9 cellular contexts compared by ENCODE assay signal in the genomic region with DNA sequence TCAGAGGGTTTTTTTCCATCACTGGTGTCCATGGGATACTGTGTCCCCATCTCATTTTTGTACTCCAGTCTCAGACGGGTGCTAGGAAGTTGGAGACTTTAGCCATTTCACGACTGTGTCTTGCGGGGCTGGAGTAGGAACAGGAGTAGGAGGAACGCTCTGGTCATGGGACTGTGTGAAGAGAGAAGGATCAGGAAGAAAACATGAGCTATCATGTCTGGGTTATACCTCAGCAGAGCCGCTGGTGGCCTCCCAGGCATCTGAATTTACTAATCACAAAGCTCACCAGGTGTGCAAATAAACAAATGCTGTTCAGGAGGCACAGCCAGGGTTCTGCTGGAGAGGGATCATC.
DNase-seq lines count a peak whose midpoint lies in the region; ATAC-seq, FAIRE-seq and TF ChIP-seq lines count a peak whose summit lies in the region.
"Had no signal": no experiment of that assay in that cellular context is flagged by ENCODE, and none has a peak within 500 bp of the region (broad histone marks: within the 10 kb centered on the region; RNA-seq: fewer than 3 reads in every experiment).

No MANE protein-coding gene starts in this region.

- H3K23ac ChIP-seq in trophoblast cell (ENCODE audit: low read length): no peak overlapping the region

- no peaks in the 10 kb centered on the region for H3K27me3 ChIP-seq in KMS-11 (ENCODE audit: insufficient read depth, low read depth)
- no peaks in the 10 kb centered on the region for H3K27me3 ChIP-seq in SJSA1 (replicated peaks)
- H3K27me3 ChIP-seq in keratinocyte (ENCODE audit: control insufficient read depth, extremely low read depth, insufficient read depth, low read length): no peaks in the 10 kb centered on the region
- H3K27me3 ChIP-seq in tibial artery: no peaks in the 10 kb centered on the region
- no peaks in the 10 kb centered on the region for H3K27me3 ChIP-seq in trophoblast cell (ENCODE audit: insufficient read depth, low read length)

- no peak overlapping the region for H2BK12ac ChIP-seq in trophoblast cell (ENCODE audit: low read length)

- no CpG with 5 or more reads among the region's 5 CpGs for WGBS in trophoblast cell (ENCODE audit: extremely low coverage, insufficient coverage, insufficient read length)

- no peak overlapping the region for H4K91ac ChIP-seq in trophoblast cell (ENCODE audit: low read depth, low read length)

- H3K27ac ChIP-seq in KMS-11 (peak overlapping the region; percentile 76), SJSA1 (peak overlapping the region; percentile 40), keratinocyte (ENCODE audit: control insufficient read depth, insufficient read depth, low read length) (peak overlapping the region; percentile 78), tibial artery (peak overlapping the region; percentile 88 to 91), trophoblast cell (ENCODE audit: low read depth, low read length) (no peak overlapping the region)

- TF ChIP-seq CTCF in KMS-11 (conservative IDR thresholded peaks at IDR 0.05; ENCODE audit: low read depth, low read length): no peak
- TF ChIP-seq CTCF in keratinocyte (optimal IDR thresholded peaks at IDR 0.05 in 1 of 3, IDR thresholded peaks at IDR 0.05 in 1 of 3, conservative IDR thresholded peaks at IDR 0.05 in 1 of 3; ENCODE audit: extremely low read depth in 1 of 3, insufficient read depth in 2 of 3, low read length in 3 of 3): no peak
- TF ChIP-seq CTCF in tibial artery (IDR thresholded peaks at IDR 0.05): no peak
- no peak for TF ChIP-seq CTCF in foreskin fibroblast (IDR thresholded peaks at IDR 0.05; ENCODE audit: low read depth, low read length)

- peak overlapping the region; percentile 57; the same call in 1 of the 2 replicates for H2AFZ ChIP-seq in KMS-11 (ENCODE audit: low read depth)
- H2AFZ ChIP-seq in keratinocyte (ENCODE audit: control insufficient read depth, low read length): no peak overlapping the region
- H2AFZ ChIP-seq in trophoblast cell (ENCODE audit: insufficient read depth, low read length, poor library complexity): no peak overlapping the region

- no peak overlapping the region for H2AK5ac ChIP-seq in trophoblast cell (ENCODE audit: low read length)

- no peaks in the 10 kb centered on the region for H3K79me1 ChIP-seq in trophoblast cell (ENCODE audit: low read length)

- H3K4me3 ChIP-seq in KMS-11 (IDR thresholded peaks at IDR 0.05; ENCODE audit: insufficient read depth, low read depth, low read length): no peak overlapping the region
- no peak overlapping the region for H3K4me3 ChIP-seq in SJSA1
- no peak overlapping the region for H3K4me3 ChIP-seq in keratinocyte (ENCODE audit: control insufficient read depth in 2 of 3, extremely low read depth in 1 of 3, insufficient read depth in 2 of 3, low read depth in 1 of 3, low read length in 3 of 3)
- no peak overlapping the region for H3K4me3 ChIP-seq in tibial artery
- no peak overlapping the region for H3K4me3 ChIP-seq in trophoblast cell (ENCODE audit: low read depth, low read length)
- H3K4me3 ChIP-seq in foreskin fibroblast (ENCODE audit: low read depth in 1 of 2, low read length in 2 of 2): no peak overlapping the region

- H3K79me2 ChIP-seq in KMS-11 (ENCODE audit: insufficient read depth, low read depth): peaks cover 76% of the 10 kb centered on the region
- peaks cover 92% of the 10 kb centered on the region for H3K79me2 ChIP-seq in keratinocyte (ENCODE audit: control insufficient read depth, insufficient read depth, low read length)
- no peaks in the 10 kb centered on the region for H3K79me2 ChIP-seq in trophoblast cell (ENCODE audit: control insufficient read depth, insufficient read depth, low read length, poor library complexity)

- H3K4me1 ChIP-seq in KMS-11 (ENCODE audit: low read depth, poor library complexity, severe bottlenecking): peaks cover 88% of the 10 kb centered on the region
- H3K4me1 ChIP-seq in SJSA1 (replicated peaks): peaks cover 51% of the 10 kb centered on the region
- H3K4me1 ChIP-seq in keratinocyte (ENCODE audit: control insufficient read depth, extremely low read depth, insufficient read depth, low read length): peaks cover 66% of the 10 kb centered on the region
- H3K4me1 ChIP-seq in tibial artery: peaks cover 0 to 64% (median 40%) of the 10 kb centered on the region in 4 donors
- peaks cover 2 to 4% of the 10 kb centered on the region in 2 experiments for H3K4me1 ChIP-seq in trophoblast cell (ENCODE audit: control insufficient read depth in 1 of 2, insufficient read depth in 2 of 2, low read length in 2 of 2)

- H2BK120ac ChIP-seq in trophoblast cell (ENCODE audit: insufficient read depth, low read length, poor library complexity): no peak overlapping the region

- H3K18ac ChIP-seq in trophoblast cell (ENCODE audit: low read length): no peak overlapping the region

- FAIRE-seq in keratinocyte (lab: Jason Lieb, UNC): peak; percentile 61

- peaks cover 31% of the 10 kb centered on the region for H3K9me1 ChIP-seq in keratinocyte (ENCODE audit: control insufficient read depth, extremely low read depth, insufficient read depth, low read length)

- no peak for ATAC-seq in GM18858 (IDR thresholded peaks at IDR 0.05; ENCODE audit: unreplicated experiment)

- H3K14ac ChIP-seq in trophoblast cell (ENCODE audit: low read length): no peak overlapping the region

- H4K12ac ChIP-seq in trophoblast cell (ENCODE audit: low read depth, low read length): no peak overlapping the region

- H3K9ac ChIP-seq in KMS-11: peak overlapping the region; percentile 38; the same call in 1 of the 2 replicates
- peak overlapping the region; percentile 76 for H3K9ac ChIP-seq in keratinocyte (ENCODE audit: control insufficient read depth, extremely low read depth, insufficient read depth, low read length)
- no peak overlapping the region for H3K9ac ChIP-seq in trophoblast cell (ENCODE audit: low read length)

- no peak overlapping the region for H4K8ac ChIP-seq in trophoblast cell (ENCODE audit: low read depth, low read length)

- DNase-seq in SJSA1 (ENCODE audit: low read depth in 1 of 2, low spot score in 2 of 2): no peak
- no peak for DNase-seq in keratinocyte (ENCODE audit: low read depth, low spot score)
- no peak for DNase-seq in tibial artery
- DNase-seq in trophoblast cell: no peak
- no peak for DNase-seq in foreskin fibroblast
- DNase-seq: activated naive CD4-positive, alpha-beta T cell treated with anti-CD3 and anti-CD28 coated beads, Interleukin-2, amount 10 ng/mL, durations not matched to agents 7 days and 5 days; stimulated activated naive B cell treated with anti-CD40 and anti-IgM and Interleukin-4, amounts not matched to agents 10 μg/mL and 1 μg/mL and 100 μg/mL, for 72 hours had no signal

- intact Hi-C loops in tibial artery (cut with DNase I; ENCODE audit: low total_unique reads): loop anchor here (5.0 kb wide), 1 partner anchor 39 kb away; no protein-coding TSS in a partner anchor

- H3K36me3 ChIP-seq in KMS-11 (ENCODE audit: insufficient read depth): no peaks in the 10 kb centered on the region
- peaks cover 17% of the 10 kb centered on the region for H3K36me3 ChIP-seq in SJSA1
- peaks cover 7 to 31% of the 10 kb centered on the region in 2 experiments for H3K36me3 ChIP-seq in keratinocyte (ENCODE audit: control insufficient read depth in 2 of 2, extremely low read depth in 1 of 2, insufficient read depth in 2 of 2, low read length in 2 of 2)
- H3K36me3 ChIP-seq in tibial artery: no peaks in the 10 kb centered on the region
- H3K36me3 ChIP-seq in trophoblast cell (ENCODE audit: control insufficient read depth in 1 of 2, insufficient read depth in 2 of 2, low read length in 2 of 2): no peaks in the 10 kb centered on the region

- H4K20me1 ChIP-seq in KMS-11 (ENCODE audit: insufficient read depth): no peaks in the 10 kb centered on the region
- H4K20me1 ChIP-seq in keratinocyte (ENCODE audit: control insufficient read depth, extremely low read depth, insufficient read depth, low read length): peaks cover 73% of the 10 kb centered on the region

- peak overlapping the region; percentile 94 for H3K4me2 ChIP-seq in KMS-11
- H3K4me2 ChIP-seq in keratinocyte (ENCODE audit: control insufficient read depth, extremely low read depth, insufficient read depth, low read depth, low read length): peak overlapping the region; percentile 71
- H3K4me2 ChIP-seq in trophoblast cell (ENCODE audit: low read length): no peak overlapping the region

- no peak overlapping the region for H3K4ac ChIP-seq in trophoblast cell (ENCODE audit: low read depth, low read length)

- no peaks in the 10 kb centered on the region for H3K9me3 ChIP-seq in SJSA1 (replicated peaks)
- H3K9me3 ChIP-seq in keratinocyte (ENCODE audit: control insufficient read depth, low read depth, low read length): no peaks in the 10 kb centered on the region
- no peaks in the 10 kb centered on the region for H3K9me3 ChIP-seq in tibial artery
- no peaks in the 10 kb centered on the region for H3K9me3 ChIP-seq in trophoblast cell (ENCODE audit: insufficient read depth, low read depth, low read length)

- dilution Hi-C loops in keratinocyte (cut with MboI; ENCODE audit: extremely low pct_ligation_motif_present, low sequenced_read_pairs): no loop called here

- no peak overlapping the region for H2BK5ac ChIP-seq in trophoblast cell (ENCODE audit: low read depth, low read length, poor library complexity)
